1 cellular context compared by ENCODE assay signal in genomic region chr9:94174164-94174563, GRCh38.
TF ChIP-seq lines count a peak whose summit lies in the region.

No MANE protein-coding gene starts in this region.

TF ChIP-seq in PFSK-1, 5 proteins besides CTCF, POLR2A, EP300 and RAD21 (continued from another document):
- TF ChIP-seq REST (IDR thresholded peaks at IDR 0.05; ENCODE audit: insufficient read depth in 1 of 2, low read depth in 2 of 2, low read length in 2 of 2) = peak in 1 of 2 experiments; percentile 61; a peak in 1 of 4 replicates
